ENCODE assay signal across 1 cellular context in genomic region chr6:108294787-108295625, GRCh38.
TF ChIP-seq lines count a peak whose summit lies in the region.

Gene AFG1L (plus strand): TSS chr6:108295054. CDS start chr6:108295080, 26 bp downstream.

TF ChIP-seq in K562, 482 proteins besides CTCF, POLR2A, EP300 and RAD21 (continued from another document and continues in another):
- TF ChIP-seq BCL6 (CRISPR knock-in tag; IDR thresholded peaks at IDR 0.05), result no peak
- peak; percentile 7; the same call in 1 of the 2 replicates for TF ChIP-seq KLF13 (tag; IDR thresholded peaks at IDR 0.05; ENCODE audit: borderline replicate concordance, low read depth)
- TF ChIP-seq ZNF277 (CRISPR knock-in tag; IDR thresholded peaks at IDR 0.05; ENCODE audit: borderline replicate concordance), result no peak
- no peak for TF ChIP-seq NFATC3 (IDR thresholded peaks at IDR 0.05)
- TF ChIP-seq ZBTB11 (CRISPR knock-in tag; IDR thresholded peaks at IDR 0.05), result peak in 1 of 3 experiments; percentile 93; a peak in 2 of 6 replicates
- TF ChIP-seq ZNF644 (tag; IDR thresholded peaks at IDR 0.05; ENCODE audit: low read depth), result peak; percentile 82
- TF ChIP-seq ATF2 (CRISPR knock-in tag; IDR thresholded peaks at IDR 0.05), result no peak
- TF ChIP-seq ZKSCAN3 (CRISPR knock-in tag; IDR thresholded peaks at IDR 0.05), result no peak
- no peak for TF ChIP-seq HLTF (IDR thresholded peaks at IDR 0.05)
- TF ChIP-seq POU5F1 (IDR thresholded peaks at IDR 0.05; ENCODE audit: borderline replicate concordance, low read depth, low read length, partially characterized antibody), result no peak
- no peak for TF ChIP-seq ZBTB9 (CRISPR knock-in tag; IDR thresholded peaks at IDR 0.05)
- peak in 1 of 2 experiments; percentile 10; a peak in 1 of 4 replicates for TF ChIP-seq RCOR1 (IDR thresholded peaks at IDR 0.05; ENCODE audit: borderline replicate concordance in 1 of 2, low read depth in 2 of 2, low read length in 2 of 2)
- no peak for TF ChIP-seq PURB (CRISPR knock-in tag; IDR thresholded peaks at IDR 0.05; ENCODE audit: low read depth)
- peak; percentile 63 for TF ChIP-seq RBBP5 (IDR thresholded peaks at IDR 0.05; ENCODE audit: borderline replicate concordance, insufficient read depth, low read length, poor library complexity, severe bottlenecking)
- TF ChIP-seq E4F1 (CRISPR knock-in tag; IDR thresholded peaks at IDR 0.05; ENCODE audit: borderline replicate concordance), result no peak
- no peak for TF ChIP-seq JUN (IDR thresholded peaks at IDR 0.05; ENCODE audit: borderline replicate concordance, low read depth, low read length)
- no peak; the same call in 1 of the 2 replicates for TF ChIP-seq JUN (CRISPR knock-in tag; IDR thresholded peaks at IDR 0.05; ENCODE audit: borderline replicate concordance)
- TF ChIP-seq NRF1 (conservative IDR thresholded peaks at IDR 0.05 in 1 of 2, IDR thresholded peaks at IDR 0.05 in 1 of 2), result peak; percentile 52 to 63
- no peak for TF ChIP-seq PBX2 (CRISPR knock-in tag; IDR thresholded peaks at IDR 0.05; ENCODE audit: low read depth)
- no peak for TF ChIP-seq PBX2 (tag; conservative IDR thresholded peaks at IDR 0.05; ENCODE audit: low read depth)
- TF ChIP-seq VEZF1 (CRISPR knock-in tag; IDR thresholded peaks at IDR 0.05), result peak; percentile 95
- no peak for TF ChIP-seq PPARD (CRISPR knock-in tag; IDR thresholded peaks at IDR 0.05)
- 0 out of 2 replicates have a peak, but pooled peaks have one; percentile 34 for TF ChIP-seq GTF2A2 (tag; IDR thresholded peaks at IDR 0.05)
- TF ChIP-seq BRF1 (IDR thresholded peaks at IDR 0.05; ENCODE audit: borderline replicate concordance, extremely low read depth, insufficient read length), result no peak
- TF ChIP-seq NFRKB (IDR thresholded peaks at IDR 0.05; ENCODE audit: low read depth), result peak; percentile 99
- TF ChIP-seq TAF1 (IDR thresholded peaks at IDR 0.05; ENCODE audit: control insufficient read depth, extremely low read depth, insufficient read depth, low read length, severe bottlenecking), result peak; percentile 89
- no peak for TF ChIP-seq EHMT2 (IDR thresholded peaks at IDR 0.05)
- TF ChIP-seq HCFC1 (IDR thresholded peaks at IDR 0.05; ENCODE audit: low read depth, low read length), result peak; percentile 94
- TF ChIP-seq BMI1 (IDR thresholded peaks at IDR 0.05; ENCODE audit: low read length), result no peak
- peak; percentile 79 for TF ChIP-seq NR2C2 (CRISPR knock-in tag; IDR thresholded peaks at IDR 0.05)
- TF ChIP-seq NR2C2 (tag; IDR thresholded peaks at IDR 0.05), result peak; percentile 99
- TF ChIP-seq SREBF2 (CRISPR knock-in tag; IDR thresholded peaks at IDR 0.05), result 0 out of 2 replicates have a peak, but pooled peaks have one; percentile 73
- TF ChIP-seq KDM2B (CRISPR knock-in tag; IDR thresholded peaks at IDR 0.05), result no peak
- TF ChIP-seq ZNF696 (CRISPR knock-in tag; conservative IDR thresholded peaks at IDR 0.05), result no peak
- no peak for TF ChIP-seq FUS (optimal IDR thresholded peaks at IDR 0.05; ENCODE audit: low read depth, low read length)
- no peak for TF ChIP-seq ZNF282 (CRISPR knock-in tag; IDR thresholded peaks at IDR 0.05)
- peak; percentile 76; the same call in 1 of the 2 replicates for TF ChIP-seq ZNF12 (CRISPR knock-in tag; IDR thresholded peaks at IDR 0.05)
- TF ChIP-seq DMBX1 (CRISPR knock-in tag; IDR thresholded peaks at IDR 0.05; ENCODE audit: borderline replicate concordance), result no peak
- no peak for TF ChIP-seq ZEB2 (IDR thresholded peaks at IDR 0.05)
- TF ChIP-seq ATF3 (IDR thresholded peaks at IDR 0.05), result no peak
- no peak for TF ChIP-seq ATF3 (CRISPR knock-in tag; conservative IDR thresholded peaks at IDR 0.05)
- TF ChIP-seq ETV5 (CRISPR knock-in tag; IDR thresholded peaks at IDR 0.05; ENCODE audit: low read depth), result peak; percentile 85
- TF ChIP-seq MITF (IDR thresholded peaks at IDR 0.05), result peak; percentile 42
- no peak for TF ChIP-seq ZNF449 (CRISPR knock-in tag; IDR thresholded peaks at IDR 0.05)
- no peak for TF ChIP-seq ZFP36 (IDR thresholded peaks at IDR 0.05; ENCODE audit: low read depth, low read length, partially characterized antibody)
- peak; percentile 87 to 91 for TF ChIP-seq MAZ (CRISPR knock-in tag; conservative IDR thresholded peaks at IDR 0.05 in 1 of 2, IDR thresholded peaks at IDR 0.05 in 1 of 2)
- TF ChIP-seq EWSR1 (IDR thresholded peaks at IDR 0.05; ENCODE audit: borderline replicate concordance, low read depth, partially characterized antibody), result no peak
